Comparison of ENCODE assay signal across 9 cellular contexts in genomic region chr2:223952280-223952968, GRCh38. TPM values are rescaled to one million over a fixed set of nuclear protein-coding genes. Genes with fewer than 3 reads are reported as not detected.
DNase-seq lines count a peak whose midpoint lies in the region; ATAC-seq and TF ChIP-seq lines count a peak whose summit lies in the region.
"Had no signal": no experiment of that assay in that cellular context is flagged by ENCODE, and none has a peak within 500 bp of the region (broad histone marks: within the 10 kb centered on the region; RNA-seq: fewer than 3 reads in every experiment).

No MANE protein-coding gene starts in this region.

- in situ Hi-C loops in GM13977 (cut with MboI; ENCODE audit: low pct_unique_long_range_greater_than_20kb, low sequenced_read_pairs, unreplicated experiment): loop anchor here (10.0 kb wide), 1 partner anchor 178 kb away; no protein-coding TSS in a partner anchor

- CTCF ChIA-PET in WTC11 (lab: Charles Lee): no interaction called here

- H3K27ac Mint-ChIP-seq in WTC11: 0 out of 2 replicates have a peak overlapping the region, but pooled peaks have one; percentile 7

- H3K36me3 Mint-ChIP-seq in WTC11: no peaks in the 10 kb centered on the region

- DNase-seq in GM13977 (ENCODE audit: low spot score): peak; percentile 29
- no peak for DNase-seq in WTC11 (ENCODE audit: low spot score)
- no peak for DNase-seq in ureter (ENCODE audit: low spot score)
- no peak for DNase-seq in activated CD8-positive, alpha-beta memory T cell treated with anti-CD3 and anti-CD28 coated beads, Interleukin-2, amount 50 U/mL, for 4 hours
- DNase-seq in H4 (ENCODE audit: low spot score): no peak
- no peak for DNase-seq in NCI-H2227 (lab: John Stamatoyannopoulos, UW; ENCODE audit: unreplicated experiment)
- DNase-seq: islet precursor cell had no signal

- no peaks in the 10 kb centered on the region; the same call in 1 of the 2 replicates for H3K27me3 Mint-ChIP-seq in WTC11 (ENCODE audit: low read depth)

- POLR2A ChIA-PET in WTC11 (lab: Charles Lee): no interaction called here

- peaks cover 47% of the 10 kb centered on the region for H3K4me1 Mint-ChIP-seq in WTC11

- TF ChIP-seq CTCF in GM13977 (IDR thresholded peaks at IDR 0.05; ENCODE audit: extremely low read depth, insufficient read depth, missing control alignments) (no peak), WTC11 (IDR thresholded peaks at IDR 0.05) (no peak)

- H3K9me3 Mint-ChIP-seq in WTC11: no peaks in the 10 kb centered on the region

- peak; percentile 64 for ATAC-seq in GM19455 (IDR thresholded peaks at IDR 0.05; ENCODE audit: unreplicated experiment)
- ATAC-seq in HG03139 (IDR thresholded peaks at IDR 0.05; ENCODE audit: unreplicated experiment): peak; percentile 49
- no peak for ATAC-seq in WTC11

- no peak overlapping the region for H3K4me3 Mint-ChIP-seq in WTC11

TF ChIP-seq in WTC11, 78 proteins besides CTCF, POLR2A, EP300 and RAD21:
- no peak for TF ChIP-seq SMAD4 (CRISPR knock-in tag; IDR thresholded peaks at IDR 0.05)

RNA-seq across cellular contexts. Expression of gene MRPL44, which starts 4.8 kb away (rescaled TPM):
- total RNA-seq in WTC11 (2021): 47.6 to 55.3 TPM (median 50.5 TPM) in 3 replicates
- total RNA-seq in ureter: 20.6 TPM
- 39.9 and 53.0 TPM in 2 replicates for total RNA-seq in H4 (2014; rRNA removed; shearing (Covaris generic))

RNA-seq across cellular contexts. Expression of gene WDFY1, which starts 7.3 kb away (rescaled TPM):
- total RNA-seq in WTC11 (2021) (63.7 to 67.3 TPM (median 66.0 TPM) in 3 replicates), ureter (55.2 TPM)
- 23.7 and 27.2 TPM in 2 replicates for total RNA-seq in H4 (2014; rRNA removed; shearing (Covaris generic))
